1 cellular context compared by ENCODE assay signal in the genomic region with DNA sequence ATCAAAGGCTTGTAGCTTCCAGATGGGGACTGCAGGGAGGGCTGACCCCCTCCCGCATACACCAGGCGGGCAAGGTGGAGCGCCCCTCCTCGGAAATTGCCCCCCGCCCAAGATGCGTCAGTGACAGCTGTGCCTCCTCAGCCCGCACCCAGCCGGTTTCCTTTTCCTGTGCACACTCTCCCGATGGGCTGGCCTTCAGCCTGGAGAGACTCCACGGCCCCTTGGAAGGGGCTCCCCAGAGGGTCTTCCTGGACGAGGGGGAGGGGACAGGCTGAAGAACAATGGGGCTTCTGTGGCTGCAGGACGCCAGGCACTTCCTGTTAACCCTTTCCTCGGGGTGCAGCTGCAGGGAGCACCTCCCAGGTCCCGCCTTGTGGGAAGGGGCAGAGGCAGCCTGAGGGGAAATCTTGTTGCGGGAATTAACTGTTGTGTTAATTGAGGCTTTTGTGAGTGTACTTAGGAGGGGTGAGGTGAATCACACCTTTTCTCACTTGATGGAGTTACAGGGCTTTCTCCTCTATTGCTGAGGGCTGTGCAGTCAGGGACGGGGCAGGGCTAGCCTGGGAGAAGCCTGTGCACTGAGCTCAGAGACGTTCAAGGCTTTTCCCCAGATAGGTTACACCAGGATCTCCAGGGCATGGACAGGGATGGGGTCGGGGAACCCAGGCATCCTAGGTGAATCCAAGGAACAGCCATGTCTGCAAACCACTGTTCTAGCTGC.
TF ChIP-seq lines count a peak whose summit lies in the region.

No MANE protein-coding gene starts in this region.

TF ChIP-seq in SK-N-SH treated with all-trans-retinoic acid at 6 μM for 48 hours, 23 proteins besides CTCF, POLR2A, EP300 and RAD21 (continued from another document):
- TF ChIP-seq, protein P1, sequence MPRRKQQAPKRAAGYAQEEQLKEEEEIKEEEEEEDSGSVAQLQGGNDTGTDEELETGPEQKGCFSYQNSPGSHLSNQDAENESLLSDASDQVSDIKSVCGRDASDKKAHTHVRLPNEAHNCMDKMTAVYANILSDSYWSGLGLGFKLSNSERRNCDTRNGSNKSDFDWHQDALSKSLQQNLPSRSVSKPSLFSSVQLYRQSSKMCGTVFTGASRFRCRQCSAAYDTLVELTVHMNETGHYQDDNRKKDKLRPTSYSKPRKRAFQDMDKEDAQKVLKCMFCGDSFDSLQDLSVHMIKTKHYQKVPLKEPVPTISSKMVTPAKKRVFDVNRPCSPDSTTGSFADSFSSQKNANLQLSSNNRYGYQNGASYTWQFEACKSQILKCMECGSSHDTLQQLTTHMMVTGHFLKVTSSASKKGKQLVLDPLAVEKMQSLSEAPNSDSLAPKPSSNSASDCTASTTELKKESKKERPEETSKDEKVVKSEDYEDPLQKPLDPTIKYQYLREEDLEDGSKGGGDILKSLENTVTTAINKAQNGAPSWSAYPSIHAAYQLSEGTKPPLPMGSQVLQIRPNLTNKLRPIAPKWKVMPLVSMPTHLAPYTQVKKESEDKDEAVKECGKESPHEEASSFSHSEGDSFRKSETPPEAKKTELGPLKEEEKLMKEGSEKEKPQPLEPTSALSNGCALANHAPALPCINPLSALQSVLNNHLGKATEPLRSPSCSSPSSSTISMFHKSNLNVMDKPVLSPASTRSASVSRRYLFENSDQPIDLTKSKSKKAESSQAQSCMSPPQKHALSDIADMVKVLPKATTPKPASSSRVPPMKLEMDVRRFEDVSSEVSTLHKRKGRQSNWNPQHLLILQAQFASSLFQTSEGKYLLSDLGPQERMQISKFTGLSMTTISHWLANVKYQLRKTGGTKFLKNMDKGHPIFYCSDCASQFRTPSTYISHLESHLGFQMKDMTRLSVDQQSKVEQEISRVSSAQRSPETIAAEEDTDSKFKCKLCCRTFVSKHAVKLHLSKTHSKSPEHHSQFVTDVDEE (CRISPR knock-in tag; IDR thresholded peaks at IDR 0.05): 0 out of 2 replicates have a peak, but pooled peaks have one; percentile 21
- no peak for TF ChIP-seq ZNF8 (CRISPR knock-in tag; IDR thresholded peaks at IDR 0.05)
